9 cellular contexts compared by ENCODE assay signal in genomic region chr6:155142902-155143609, GRCh38.
DNase-seq lines count a peak whose midpoint lies in the region; ATAC-seq and TF ChIP-seq lines count a peak whose summit lies in the region.
"Had no signal": no experiment of that assay in that cellular context is flagged by ENCODE, and none has a peak within 500 bp of the region (broad histone marks: within the 10 kb centered on the region; RNA-seq: fewer than 3 reads in every experiment).

No MANE protein-coding gene starts in this region.

- H3K36me3 ChIP-seq in heart right ventricle: peaks cover 0 to 4% (median 0%) of the 10 kb centered on the region in 9 donors
- no peaks in the 10 kb centered on the region for H3K36me3 ChIP-seq in upper lobe of right lung
- H3K36me3 ChIP-seq in neural progenitor cell: no peaks in the 10 kb centered on the region

- no peaks in the 10 kb centered on the region for H3K27me3 ChIP-seq in heart right ventricle
- H3K27me3 ChIP-seq in upper lobe of right lung: no peaks in the 10 kb centered on the region
- no peaks in the 10 kb centered on the region for H3K27me3 ChIP-seq in neural progenitor cell

- no peak for DNase-seq in heart right ventricle
- no peak for DNase-seq in Right ventricle myocardium superior
- DNase-seq in activated CD4-positive, alpha-beta memory T cell treated with anti-CD3 and anti-CD28 coated beads for 36 hours: no peak
- peak; percentile 59 for DNase-seq in iPS-NIHi11 (ENCODE audit: low spot score)
- DNase-seq in upper lobe of right lung: no peak
- no peak for DNase-seq in NCI-H1930 (lab: John Stamatoyannopoulos, UW)
- no peak for DNase-seq in left colon
- no peak for DNase-seq in neural progenitor cell (ENCODE audit: low spot score)
- DNase-seq: DMS153 had no signal

- intact Hi-C loops in heart right ventricle (cut with DNase I): no loop called here
- intact Hi-C loops in Right ventricle myocardium superior (cut with DNase I): no loop called here
- intact Hi-C loops in activated CD4-positive, alpha-beta memory T cell treated with anti-CD3 and anti-CD28 coated beads for 36 hours (cut with micrococcal nuclease): no loop called here
- intact Hi-C loops in upper lobe of right lung (cut with DNase I): no loop called here
- intact Hi-C loops in left colon (cut with DNase I, micrococcal nuclease): no loop called here

- peaks cover 8% of the 10 kb centered on the region for H3K36me3 Mint-ChIP-seq in activated CD4-positive, alpha-beta memory T cell treated with anti-CD3 and anti-CD28 coated beads for 36 hours
- peaks cover 15% of the 10 kb centered on the region for H3K36me3 Mint-ChIP-seq in neural progenitor cell

- peaks cover 29% of the 10 kb centered on the region for H3K4me1 Mint-ChIP-seq in activated CD4-positive, alpha-beta memory T cell treated with anti-CD3 and anti-CD28 coated beads for 36 hours (ENCODE audit: low read depth)
- H3K4me1 Mint-ChIP-seq in neural progenitor cell: peaks cover 29% of the 10 kb centered on the region

- peak overlapping the region; percentile 60 for H3K27ac Mint-ChIP-seq in activated CD4-positive, alpha-beta memory T cell treated with anti-CD3 and anti-CD28 coated beads for 36 hours
- H3K27ac Mint-ChIP-seq in neural progenitor cell: no peak overlapping the region

- H3K27ac ChIP-seq in heart right ventricle: peak overlapping the region in 8 of 10 donors; percentile 6 to 66 (median 32)
- H3K27ac ChIP-seq in upper lobe of right lung: peak overlapping the region; percentile 49
- H3K27ac ChIP-seq in neural progenitor cell: no peak overlapping the region

- no peaks in the 10 kb centered on the region for H3F3A ChIP-seq in neural progenitor cell (ENCODE audit: low read depth)

- H3K4me2 ChIP-seq in neural progenitor cell: no peak overlapping the region

- H3K27me3 Mint-ChIP-seq in activated CD4-positive, alpha-beta memory T cell treated with anti-CD3 and anti-CD28 coated beads for 36 hours: no peaks in the 10 kb centered on the region
- no peaks in the 10 kb centered on the region for H3K27me3 Mint-ChIP-seq in neural progenitor cell (ENCODE audit: insufficient read depth, low read depth)

- ATAC-seq in heart right ventricle: peak in 1 of 8 donors; percentile 41
- ATAC-seq in Right ventricle myocardium superior (ENCODE audit: poor library complexity): no peak
- ATAC-seq in upper lobe of right lung: no peak
- ATAC-seq in left colon: no peak

- peak overlapping the region; percentile 55 for H3K4me3 Mint-ChIP-seq in activated CD4-positive, alpha-beta memory T cell treated with anti-CD3 and anti-CD28 coated beads for 36 hours
- H3K4me3 Mint-ChIP-seq in neural progenitor cell: no peak overlapping the region

- no peak overlapping the region for H2AFZ ChIP-seq in neural progenitor cell (replicated peaks)

- no peaks in the 10 kb centered on the region for H3K9me3 Mint-ChIP-seq in activated CD4-positive, alpha-beta memory T cell treated with anti-CD3 and anti-CD28 coated beads for 36 hours
- no peaks in the 10 kb centered on the region for H3K9me3 Mint-ChIP-seq in neural progenitor cell

- H3K9ac ChIP-seq in neural progenitor cell: no peak overlapping the region

- H4K20me1 ChIP-seq in neural progenitor cell (ENCODE audit: low read depth): peaks cover 4% of the 10 kb centered on the region

- H3K4me3 ChIP-seq in heart right ventricle: peak overlapping the region in 7 of 10 donors; percentile 3 to 32 (median 20)
- peak overlapping the region; percentile 11 for H3K4me3 ChIP-seq in upper lobe of right lung
- H3K4me3 ChIP-seq in neural progenitor cell: no peak overlapping the region

- CTCF ChIA-PET in activated CD4-positive, alpha-beta memory T cell treated with anti-CD3 and anti-CD28 coated beads for 36 hours (lab: Charles Lee): no interaction called here

- WGBS in heart right ventricle, 2 donors: 29 to 48% methylated on average over 6 of the region's 6 CpGs

- TF ChIP-seq CTCF in heart right ventricle (IDR thresholded peaks at IDR 0.05) (no peak), upper lobe of right lung (IDR thresholded peaks at IDR 0.05) (no peak), neural progenitor cell (IDR thresholded peaks at IDR 0.05) (no peak)

- H3K79me2 ChIP-seq in neural progenitor cell (ENCODE audit: low read depth): no peaks in the 10 kb centered on the region

- H3K4me1 ChIP-seq in heart right ventricle (peaks cover 5 to 35% (median 25%) of the 10 kb centered on the region in 9 donors), upper lobe of right lung (peaks cover 4% of the 10 kb centered on the region), neural progenitor cell (peaks cover 13% of the 10 kb centered on the region)

- POLR2A ChIA-PET in activated CD4-positive, alpha-beta memory T cell treated with anti-CD3 and anti-CD28 coated beads for 36 hours (lab: Charles Lee): interaction anchor here (0.9 kb wide), 1 partner anchor 28 kb away, joined by 3 read pairs; no protein-coding TSS in a partner anchor

- H3K9me3 ChIP-seq in heart right ventricle (no peaks in the 10 kb centered on the region), upper lobe of right lung (no peaks in the 10 kb centered on the region), neural progenitor cell (ENCODE audit: low read depth) (no peaks in the 10 kb centered on the region)
